ENCODE assay signal across 8 cellular contexts in genomic region chr2:241659150-241659739, GRCh38.
DNase-seq lines count a peak whose midpoint lies in the region; TF ChIP-seq lines count a peak whose summit lies in the region.

No MANE protein-coding gene starts in this region.

- H3K79me2 ChIP-seq in parathyroid adenoma = no peaks in the 10 kb centered on the region

- H3K4me3 ChIP-seq in parathyroid adenoma (ENCODE audit: low read depth, low read length) = no peak overlapping the region

- H3K27ac ChIP-seq in parathyroid adenoma = no peak overlapping the region

- TF ChIP-seq CTCF in parathyroid adenoma (IDR thresholded peaks at IDR 0.05) = peak; percentile 38

- no peaks in the 10 kb centered on the region for H3K27me3 ChIP-seq in parathyroid adenoma (ENCODE audit: control insufficient read depth, insufficient read depth, low read length)

- DNase-seq in activated naive CD4-positive, alpha-beta T cell treated with Interleukin-2 at 50 U/mL for 16 hours = peak; percentile 38
- DNase-seq in activated naive CD4-positive, alpha-beta T cell (lab: John Stamatoyannopoulos, UW) = no peak
- peak; percentile 24 for DNase-seq in NCI-H2227 treated with DMSO at 0.1 percent for 48 hours (lab: John Stamatoyannopoulos, UW)
- peak; percentile 38 for DNase-seq in activated T-cell treated with anti-CD3 and anti-CD28 coated beads, Interleukin-2, amount 50 U/mL, for 1 hour
- peak; percentile 69 for DNase-seq in globus pallidus (ENCODE audit: low spot score)
- DNase-seq in DMS79 (lab: John Stamatoyannopoulos, UW) = no peak
- no peak for DNase-seq in COR-L47 (lab: John Stamatoyannopoulos, UW)

- H2AFZ ChIP-seq in parathyroid adenoma = no peak overlapping the region

- no peaks in the 10 kb centered on the region for H3K4me1 ChIP-seq in parathyroid adenoma

- no peak overlapping the region for H3K9ac ChIP-seq in parathyroid adenoma

- H3K9me3 ChIP-seq in parathyroid adenoma (ENCODE audit: control insufficient read depth, low read length) = no peaks in the 10 kb centered on the region

- H3K4me2 ChIP-seq in parathyroid adenoma (ENCODE audit: low read length) = no peak overlapping the region

- H3K36me3 ChIP-seq in parathyroid adenoma (ENCODE audit: control insufficient read depth, insufficient read depth, low read length) = no peaks in the 10 kb centered on the region

Comparison
In these comparisons a context has a peak if more than half of its experiments do, and no peak if none do; other contexts are left out.
1. DNase-seq: peak in activated naive CD4-positive, alpha-beta T cell treated with Interleukin-2 at 50 U/mL for 16 hours (single experiment), NCI-H2227 treated with DMSO at 0.1 percent for 48 hours (single experiment), activated T-cell treated with anti-CD3 and anti-CD28 coated beads, Interleukin-2, amount 50 U/mL, for 1 hour (single experiment) and globus pallidus (single experiment); none in activated naive CD4-positive, alpha-beta T cell (0 of 4), DMS79 (single experiment) and COR-L47 (single experiment).